ENCODE assay signal across 1 cellular context in the genomic region with DNA sequence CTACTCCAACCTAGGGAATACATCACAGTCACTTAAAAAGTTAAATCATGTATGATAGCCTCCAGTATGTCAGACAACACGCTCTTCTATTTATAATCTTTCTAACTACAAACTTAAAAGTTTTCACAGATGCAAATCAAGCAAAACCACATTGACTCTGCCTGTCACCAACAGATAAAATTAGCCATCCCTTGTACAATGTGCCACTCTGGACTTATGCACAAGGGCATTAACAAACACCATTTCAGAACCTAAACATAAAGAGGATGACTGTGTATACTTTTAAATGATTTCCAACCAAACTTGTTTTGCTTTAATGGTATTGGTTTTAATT.
TF ChIP-seq lines count a peak whose summit lies in the region.

No MANE protein-coding gene starts in this region.

TF ChIP-seq in SK-N-SH treated with all-trans-retinoic acid at 6 μM for 48 hours, 23 proteins besides CTCF, POLR2A, EP300 and RAD21 (continued from another document):
- TF ChIP-seq, protein P1, sequence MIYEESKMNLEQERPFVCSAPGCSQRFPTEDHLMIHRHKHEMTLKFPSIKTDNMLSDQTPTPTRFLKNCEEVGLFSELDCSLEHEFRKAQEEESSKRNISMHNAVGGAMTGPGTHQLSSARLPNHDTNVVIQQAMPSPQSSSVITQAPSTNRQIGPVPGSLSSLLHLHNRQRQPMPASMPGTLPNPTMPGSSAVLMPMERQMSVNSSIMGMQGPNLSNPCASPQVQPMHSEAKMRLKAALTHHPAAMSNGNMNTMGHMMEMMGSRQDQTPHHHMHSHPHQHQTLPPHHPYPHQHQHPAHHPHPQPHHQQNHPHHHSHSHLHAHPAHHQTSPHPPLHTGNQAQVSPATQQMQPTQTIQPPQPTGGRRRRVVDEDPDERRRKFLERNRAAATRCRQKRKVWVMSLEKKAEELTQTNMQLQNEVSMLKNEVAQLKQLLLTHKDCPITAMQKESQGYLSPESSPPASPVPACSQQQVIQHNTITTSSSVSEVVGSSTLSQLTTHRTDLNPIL (CRISPR knock-in tag; IDR thresholded peaks at IDR 0.05; ENCODE audit: low read depth), result no peak
- TF ChIP-seq ZNF70 (CRISPR knock-in tag; IDR thresholded peaks at IDR 0.05) (no peak), PPARA (CRISPR knock-in tag; IDR thresholded peaks at IDR 0.05; ENCODE audit: borderline replicate concordance) (no peak), ARNTL (CRISPR knock-in tag; IDR thresholded peaks at IDR 0.05; ENCODE audit: borderline replicate concordance, low read depth) (no peak), BACH2 (CRISPR knock-in tag; IDR thresholded peaks at IDR 0.05; ENCODE audit: borderline replicate concordance) (no peak), OSR1 (CRISPR knock-in tag; IDR thresholded peaks at IDR 0.05) (no peak), ZFP3 (CRISPR knock-in tag; IDR thresholded peaks at IDR 0.05) (no peak)
